ENCODE assay signal across 8 cellular contexts in genomic region chr5:6745706-6746217, GRCh38. TPM values are rescaled to one million over a fixed set of nuclear protein-coding genes. Genes with fewer than 3 reads are reported as not detected.
A peak's percentile ranks its signal among the peaks of the same experiment; 100 is the strongest.
DNase-seq lines count a peak whose midpoint lies in the region; ATAC-seq and TF ChIP-seq lines count a peak whose summit lies in the region.

No MANE protein-coding gene starts in this region.

- TF ChIP-seq CTCF in cardiac muscle cell (IDR thresholded peaks at IDR 0.05; ENCODE audit: low read depth, low read length) (peak; percentile 87), gastrocnemius medialis (IDR thresholded peaks at IDR 0.05 in 4 of 5, conservative IDR thresholded peaks at IDR 0.05 in 1 of 5) (peak; percentile 67 to 83 (median 80))

- H3K9me3 Mint-ChIP-seq in activated CD8-positive, alpha-beta T cell treated with anti-CD3 and anti-CD28 coated beads, Interleukin-2, amount 10 ng/mL, durations not matched to agents 7 days and 5 days (ENCODE audit: insufficient read depth): no peaks in the 10 kb centered on the region

- H3K36me3 Mint-ChIP-seq in activated CD8-positive, alpha-beta T cell treated with anti-CD3 and anti-CD28 coated beads, Interleukin-2, amount 10 ng/mL, durations not matched to agents 7 days and 5 days (ENCODE audit: low read depth): peaks cover 60% of the 10 kb centered on the region

- intact Hi-C loops in gastrocnemius medialis (cut with DNase I; ENCODE audit: low total_unique reads): loop anchor here (1.0 to 2.0 kb wide), 3 partner anchors 33 to 112 kb away; partner anchors contain the start of genes NSUN2, SRD5A1 and TENT4A

- H3K4me1 Mint-ChIP-seq in activated CD8-positive, alpha-beta T cell treated with anti-CD3 and anti-CD28 coated beads, Interleukin-2, amount 10 ng/mL, durations not matched to agents 7 days and 5 days (ENCODE audit: low read depth): peaks cover 11% of the 10 kb centered on the region

- H3K36me3 ChIP-seq in cardiac muscle cell: peaks cover 17% of the 10 kb centered on the region
- H3K36me3 ChIP-seq in gastrocnemius medialis: peaks cover 0 to 21% of the 10 kb centered on the region in 2 donors

- H3K4me3 Mint-ChIP-seq in activated CD8-positive, alpha-beta T cell treated with anti-CD3 and anti-CD28 coated beads, Interleukin-2, amount 10 ng/mL, durations not matched to agents 7 days and 5 days: no peak overlapping the region

- H3K27ac ChIP-seq in cardiac muscle cell (no peak overlapping the region), gastrocnemius medialis (peak overlapping the region in 3 of 4 donors; percentile 8 to 40 (median 19))

- no peak overlapping the region for H3K27ac Mint-ChIP-seq in activated CD8-positive, alpha-beta T cell treated with anti-CD3 and anti-CD28 coated beads, Interleukin-2, amount 10 ng/mL, durations not matched to agents 7 days and 5 days

- H3K27me3 Mint-ChIP-seq in activated CD8-positive, alpha-beta T cell treated with anti-CD3 and anti-CD28 coated beads, Interleukin-2, amount 10 ng/mL, durations not matched to agents 7 days and 5 days (ENCODE audit: low read depth): no peaks in the 10 kb centered on the region

- DNase-seq in stimulated activated naive CD4-positive, alpha-beta T cell (lab: John Stamatoyannopoulos, UW): peak in 4 of 6 experiments; percentile 3 to 56 (median 35)
- DNase-seq in stimulated activated naive CD4-positive, alpha-beta T cell treated with Interleukin-2 at 50 U/mL for 16 hours (lab: John Stamatoyannopoulos, UW): no peak
- DNase-seq in HCEC 1CT (peak; percentile 64), NCI-H1417 (lab: John Stamatoyannopoulos, UW) (peak; percentile 37 to 78 (median 49)), cardiac muscle cell (ENCODE audit: low read depth in 1 of 2, low spot score in 1 of 2) (peak; percentile 56 to 75), gastrocnemius medialis (no peak)
- peak; percentile 35 for DNase-seq in activated CD8-positive, alpha-beta T cell treated with anti-CD3 and anti-CD28 coated beads, Interleukin-2, amount 10 ng/mL, durations not matched to agents 7 days and 5 days

- H3K9me3 ChIP-seq in cardiac muscle cell (ENCODE audit: low read depth): no peaks in the 10 kb centered on the region
- H3K9me3 ChIP-seq in gastrocnemius medialis: no peaks in the 10 kb centered on the region

- POLR2A ChIA-PET in activated CD8-positive, alpha-beta T cell treated with anti-CD3 and anti-CD28 coated beads, Interleukin-2, amount 10 ng/mL, durations not matched to agents 7 days and 5 days (lab: Charles Lee): no interaction called here

- H3K27me3 ChIP-seq in cardiac muscle cell: no peaks in the 10 kb centered on the region
- H3K27me3 ChIP-seq in gastrocnemius medialis: no peaks in the 10 kb centered on the region

- in situ Hi-C loops in gastrocnemius medialis (cut with MboI; ENCODE audit: low sequenced_read_pairs in 4 of 4): loop anchor here in 3 of 4 donors (5.0 to 25.0 kb wide), 3 partner anchors 111 to 383 kb away; partner anchors contain the start of genes NSUN2 (in 2 of the 3) and SRD5A1 (in 2 of the 3)

- ATAC-seq in activated CD8-positive, alpha-beta T cell treated with anti-CD3 and anti-CD28 coated beads, Interleukin-2, amount 10 ng/mL, durations not matched to agents 7 days and 5 days: peak; percentile 75
- ATAC-seq in gastrocnemius medialis: peak; percentile 79 to 92
- ATAC-seq in HG03521 (IDR thresholded peaks at IDR 0.05; ENCODE audit: unreplicated experiment): no peak

- H3K4me1 ChIP-seq in cardiac muscle cell (ENCODE audit: low read depth): no peaks in the 10 kb centered on the region
- H3K4me1 ChIP-seq in gastrocnemius medialis: peaks cover 0 to 7% of the 10 kb centered on the region in 2 donors

- H3K4me3 ChIP-seq in cardiac muscle cell (no peak overlapping the region), gastrocnemius medialis (no peak overlapping the region)

- CTCF ChIA-PET in activated CD8-positive, alpha-beta T cell treated with anti-CD3 and anti-CD28 coated beads, Interleukin-2, amount 10 ng/mL, durations not matched to agents 7 days and 5 days (lab: Charles Lee): interaction anchor here (0.7 to 2.1 kb wide), 18 partner anchors 9 to 147 kb away, joined by 3 to 9 read pairs (median 5); partner anchors contain the start of genes NSUN2 and SRD5A1

- no peak for TF ChIP-seq POLR2A in gastrocnemius medialis (IDR thresholded peaks at IDR 0.05)

RNA-seq across cellular contexts. Expression of gene TENT4A, which starts 32.5 kb away (rescaled TPM):
- total RNA-seq in activated CD8-positive, alpha-beta T cell treated with anti-CD3 and anti-CD28 coated beads, Interleukin-2, amount 10 ng/mL, durations not matched to agents 7 days and 5 days: 10 to 100 TPM; 43.1 to 45.5 TPM
- total RNA-seq in cardiac muscle cell (10.1 and 27.0 TPM in 2 replicates), gastrocnemius medialis (10 to 100 TPM; 11.9 to 15.2 (median 12.7) TPM)
- 6.7 and 10.9 TPM in 2 replicates for polyA plus RNA-seq in cardiac muscle cell

Comparison
In these comparisons a context has a peak if more than half of its experiments do, and no peak if none do; other contexts are left out.
1. DNase-seq: peak in stimulated activated naive CD4-positive, alpha-beta T cell (4 of 6), HCEC 1CT (single experiment), NCI-H1417 (3 of 3), activated CD8-positive, alpha-beta T cell treated with anti-CD3 and anti-CD28 coated beads, Interleukin-2, amount 10 ng/mL, durations not matched to agents 7 days and 5 days (single experiment) and cardiac muscle cell (2 of 2); none in stimulated activated naive CD4-positive, alpha-beta T cell treated with Interleukin-2 at 50 U/mL for 16 hours (single experiment) and gastrocnemius medialis (0 of 2).